Comparison of ENCODE assay signal across 1 cellular context in genomic region chr15:89648106-89649012, GRCh38.
TF ChIP-seq lines count a peak whose summit lies in the region.

No MANE protein-coding gene starts in this region.

TF ChIP-seq in WTC11, 78 proteins besides CTCF, POLR2A, EP300 and RAD21 (continued from another document):
- TF ChIP-seq, protein P1, sequence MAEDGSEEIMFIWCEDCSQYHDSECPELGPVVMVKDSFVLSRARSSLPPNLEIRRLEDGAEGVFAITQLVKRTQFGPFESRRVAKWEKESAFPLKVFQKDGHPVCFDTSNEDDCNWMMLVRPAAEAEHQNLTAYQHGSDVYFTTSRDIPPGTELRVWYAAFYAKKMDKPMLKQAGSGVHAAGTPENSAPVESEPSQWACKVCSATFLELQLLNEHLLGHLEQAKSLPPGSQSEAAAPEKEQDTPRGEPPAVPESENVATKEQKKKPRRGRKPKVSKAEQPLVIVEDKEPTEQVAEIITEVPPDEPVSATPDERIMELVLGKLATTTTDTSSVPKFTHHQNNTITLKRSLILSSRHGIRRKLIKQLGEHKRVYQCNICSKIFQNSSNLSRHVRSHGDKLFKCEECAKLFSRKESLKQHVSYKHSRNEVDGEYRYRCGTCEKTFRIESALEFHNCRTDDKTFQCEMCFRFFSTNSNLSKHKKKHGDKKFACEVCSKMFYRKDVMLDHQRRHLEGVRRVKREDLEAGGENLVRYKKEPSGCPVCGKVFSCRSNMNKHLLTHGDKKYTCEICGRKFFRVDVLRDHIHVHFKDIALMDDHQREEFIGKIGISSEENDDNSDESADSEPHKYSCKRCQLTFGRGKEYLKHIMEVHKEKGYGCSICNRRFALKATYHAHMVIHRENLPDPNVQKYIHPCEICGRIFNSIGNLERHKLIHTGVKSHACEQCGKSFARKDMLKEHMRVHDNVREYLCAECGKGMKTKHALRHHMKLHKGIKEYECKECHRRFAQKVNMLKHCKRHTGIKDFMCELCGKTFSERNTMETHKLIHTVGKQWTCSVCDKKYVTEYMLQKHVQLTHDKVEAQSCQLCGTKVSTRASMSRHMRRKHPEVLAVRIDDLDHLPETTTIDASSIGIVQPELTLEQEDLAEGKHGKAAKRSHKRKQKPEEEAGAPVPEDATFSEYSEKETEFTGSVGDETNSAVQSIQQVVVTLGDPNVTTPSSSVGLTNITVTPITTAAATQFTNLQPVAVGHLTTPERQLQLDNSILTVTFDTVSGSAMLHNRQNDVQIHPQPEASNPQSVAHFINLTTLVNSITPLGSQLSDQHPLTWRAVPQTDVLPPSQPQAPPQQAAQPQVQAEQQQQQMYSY (CRISPR knock-in tag; IDR thresholded peaks at IDR 0.05), result no peak
TF ChIP-seq in WTC11: peak in this region for 0.
